In genomic region chrX:70168238-70169188, GRCh38 we compare ENCODE assay signal across 8 cellular contexts. TPM values are rescaled to one million over a fixed set of nuclear protein-coding genes. Genes with fewer than 3 reads are reported as not detected.
DNase-seq lines count a peak whose midpoint lies in the region; ATAC-seq, FAIRE-seq and TF ChIP-seq lines count a peak whose summit lies in the region.

No MANE protein-coding gene starts in this region.

- H3K27ac ChIP-seq in iPS-20b (ENCODE audit: low read length) (peak overlapping the region; percentile 48), thoracic aorta (peak overlapping the region in 1 of 2 donors; percentile 52), kidney (ENCODE audit: low read depth in 2 of 2, low read length in 2 of 2) (no peak overlapping the region)

- H3K27me3 Mint-ChIP-seq in WTC11 (ENCODE audit: low read depth) = no peaks in the 10 kb centered on the region
- no peaks in the 10 kb centered on the region for H3K27me3 Mint-ChIP-seq in activated naive CD4-positive, alpha-beta T cell treated with anti-CD3 and anti-CD28 coated beads for 36 hours (ENCODE audit: low read depth)

- TF ChIP-seq CTCF in WTC11 (IDR thresholded peaks at IDR 0.05) (no peak), thoracic aorta (IDR thresholded peaks at IDR 0.05) (no peak), lower leg skin (IDR thresholded peaks at IDR 0.05) (no peak), kidney (IDR thresholded peaks at IDR 0.05; ENCODE audit: borderline replicate concordance, extremely low read depth, insufficient read depth) (no peak)

- H3K4me3 ChIP-seq in iPS-20b (ENCODE audit: low read length) (peak overlapping the region; percentile 42; the same call in 1 of the 2 replicates), thoracic aorta (peak overlapping the region; percentile 47), lower leg skin (ENCODE audit: low read depth, poor library complexity, severe bottlenecking) (no peak overlapping the region), kidney (ENCODE audit: low read length in 2 of 2) (no peak overlapping the region)

- WGBS in lower leg skin, 2 donors = 18 to 44% methylated on average over 11 of the region's 11 CpGs

- ATAC-seq in WTC11 (peak; percentile 58), thoracic aorta (ENCODE audit: insufficient number of reproducible peaks, low FRiP score, low read depth) (no peak)

- H3K4me3 Mint-ChIP-seq in WTC11 = peak overlapping the region; percentile 52
- no peak overlapping the region for H3K4me3 Mint-ChIP-seq in activated naive CD4-positive, alpha-beta T cell treated with anti-CD3 and anti-CD28 coated beads for 36 hours

- FAIRE-seq in kidney (lab: Jason Lieb, UNC) = no peak

- DNase-seq in HS-5 (ENCODE audit: low read depth) (peak; percentile 40), WTC11 (ENCODE audit: low spot score) (peak; percentile 10), thoracic aorta (ENCODE audit: low spot score) (no peak), lower leg skin (ENCODE audit: low spot score in 2 of 2) (no peak), COR-L47 (lab: John Stamatoyannopoulos, UW) (no peak), kidney (no peak)
- DNase-seq in activated naive CD4-positive, alpha-beta T cell treated with anti-CD3 and anti-CD28 coated beads for 36 hours = no peak

- H3K36me3 ChIP-seq in iPS-20b (ENCODE audit: insufficient read depth, low read depth, low read length) = peaks cover 18% of the 10 kb centered on the region; the same call in 1 of the 2 replicates
- H3K36me3 ChIP-seq in thoracic aorta = no peaks in the 10 kb centered on the region
- H3K36me3 ChIP-seq in kidney (ENCODE audit: control insufficient read depth in 1 of 2, insufficient read depth in 2 of 2, low read length in 2 of 2) = no peaks in the 10 kb centered on the region

- H3K27me3 ChIP-seq in iPS-20b (ENCODE audit: insufficient read depth, low read length) (no peaks in the 10 kb centered on the region), thoracic aorta (replicated peaks; ENCODE audit: insufficient read depth) (no peaks in the 10 kb centered on the region)

- CTCF ChIA-PET in WTC11 (lab: Charles Lee) = interaction anchor here (0.6 to 1.5 kb wide), 5 partner anchors 29 to 1742 kb away, joined by 3 to 12 read pairs (median 4); partner anchors contain the start of genes GDPD2, IGBP1 and NHSL2
- CTCF ChIA-PET in activated naive CD4-positive, alpha-beta T cell treated with anti-CD3 and anti-CD28 coated beads for 36 hours (lab: Charles Lee) = no interaction called here

- H3K36me3 Mint-ChIP-seq in WTC11 = peaks cover 18% of the 10 kb centered on the region
- H3K36me3 Mint-ChIP-seq in activated naive CD4-positive, alpha-beta T cell treated with anti-CD3 and anti-CD28 coated beads for 36 hours (ENCODE audit: low read depth) = peaks cover 2% of the 10 kb centered on the region

- H3K27ac Mint-ChIP-seq in WTC11 = peak overlapping the region; percentile 68
- no peak overlapping the region for H3K27ac Mint-ChIP-seq in activated naive CD4-positive, alpha-beta T cell treated with anti-CD3 and anti-CD28 coated beads for 36 hours

- H3K4me1 ChIP-seq in iPS-20b (ENCODE audit: insufficient read depth, low read length) (peaks cover 39% of the 10 kb centered on the region), thoracic aorta (ENCODE audit: control insufficient read depth in 1 of 2, low read depth in 2 of 2) (peaks cover 0 to 8% of the 10 kb centered on the region in 2 donors), kidney (ENCODE audit: control insufficient read depth in 1 of 2, insufficient read depth in 1 of 2, low read depth in 1 of 2, low read length in 2 of 2) (no peaks in the 10 kb centered on the region)

- POLR2A ChIA-PET in WTC11 (lab: Charles Lee) = interaction anchor here (1.5 kb wide), 1 partner anchor 35 kb away, joined by 5 read pairs; the partner anchor contains the start of gene IGBP1

- H3K9me3 ChIP-seq in iPS-20b (ENCODE audit: insufficient read depth, low read depth, low read length) (no peaks in the 10 kb centered on the region), thoracic aorta (no peaks in the 10 kb centered on the region), kidney (ENCODE audit: control insufficient read depth in 1 of 2, low read length in 2 of 2) (no peaks in the 10 kb centered on the region)

- H3K9me3 Mint-ChIP-seq in WTC11 = no peaks in the 10 kb centered on the region
- no peaks in the 10 kb centered on the region for H3K9me3 Mint-ChIP-seq in activated naive CD4-positive, alpha-beta T cell treated with anti-CD3 and anti-CD28 coated beads for 36 hours

- intact Hi-C loops in lower leg skin (cut with DNase I; ENCODE audit: low total_unique reads) (no loop called here), kidney (cut with DNase I) (no loop called here)
- intact Hi-C loops in activated naive CD4-positive, alpha-beta T cell treated with anti-CD3 and anti-CD28 coated beads for 36 hours (cut with micrococcal nuclease) = no loop called here

- no peak for TF ChIP-seq POLR2A in lower leg skin (IDR thresholded peaks at IDR 0.05)

- H3K9ac ChIP-seq in iPS-20b (ENCODE audit: low read depth, low read length) = peak overlapping the region; percentile 51; the same call in 1 of the 2 replicates
- H3K9ac ChIP-seq in kidney (ENCODE audit: low read length in 2 of 2) = no peak overlapping the region

- peaks cover 52% of the 10 kb centered on the region for H3K4me1 Mint-ChIP-seq in WTC11
- peaks cover 5% of the 10 kb centered on the region for H3K4me1 Mint-ChIP-seq in activated naive CD4-positive, alpha-beta T cell treated with anti-CD3 and anti-CD28 coated beads for 36 hours (ENCODE audit: low read depth)

TF ChIP-seq in WTC11, 78 proteins besides CTCF, POLR2A, EP300 and RAD21:
- no peak for TF ChIP-seq CDX4 (CRISPR knock-in tag; IDR thresholded peaks at IDR 0.05; ENCODE audit: borderline replicate concordance)

RNA-seq across cellular contexts. Expression of gene DGAT2L6, which starts 8.8 kb away (rescaled TPM):
- total RNA-seq in WTC11 (2021) (not detected in 3 replicates), thoracic aorta (not detected), lower leg skin (10 to 100 TPM in 2 of 4 donors, 1 to 10 TPM in 1, under 1 TPM in 1; 0.42 to 24.9 (median 12.3) TPM), kidney (not detected)
- not detected for polyA plus RNA-seq in kidney (ENCODE audit: insufficient read depth, low read depth, low replicate concordance)
- total RNA-seq in activated naive CD4-positive, alpha-beta T cell treated with anti-CD3 and anti-CD28 coated beads for 36 hours = not detected

RNA-seq across cellular contexts. Expression of gene IGBP1, which starts 35.3 kb away (rescaled TPM):
- total RNA-seq in WTC11 (2021) = 38.9 to 46.5 TPM (median 45.3 TPM) in 3 replicates
- total RNA-seq in thoracic aorta = 10 to 100 TPM; 37.1 to 43.2 TPM
- total RNA-seq in lower leg skin = 10 to 100 TPM; 74.1 to 97.1 (median 87.1) TPM
- total RNA-seq in kidney = 44.2 TPM
- 67.3 TPM for polyA plus RNA-seq in kidney (ENCODE audit: insufficient read depth, low read depth, low replicate concordance)
- 10 to 100 TPM; 48.7 to 50.8 TPM for total RNA-seq in activated naive CD4-positive, alpha-beta T cell treated with anti-CD3 and anti-CD28 coated beads for 36 hours

Comparison
In these comparisons a context has a peak if more than half of its experiments do, and no peak if none do; other contexts are left out.
1. DNase-seq: peak in HS-5 (single experiment) and WTC11 (single experiment); none in thoracic aorta (single experiment), lower leg skin (0 of 2), COR-L47 (single experiment), kidney (single experiment) and activated naive CD4-positive, alpha-beta T cell treated with anti-CD3 and anti-CD28 coated beads for 36 hours (single experiment).
2. H3K4me3 ChIP-seq: peak in iPS-20b (single experiment) and thoracic aorta (single experiment); none in lower leg skin (single experiment) and kidney (0 of 2).